ENCODE assay signal across 8 cellular contexts in the genomic region with DNA sequence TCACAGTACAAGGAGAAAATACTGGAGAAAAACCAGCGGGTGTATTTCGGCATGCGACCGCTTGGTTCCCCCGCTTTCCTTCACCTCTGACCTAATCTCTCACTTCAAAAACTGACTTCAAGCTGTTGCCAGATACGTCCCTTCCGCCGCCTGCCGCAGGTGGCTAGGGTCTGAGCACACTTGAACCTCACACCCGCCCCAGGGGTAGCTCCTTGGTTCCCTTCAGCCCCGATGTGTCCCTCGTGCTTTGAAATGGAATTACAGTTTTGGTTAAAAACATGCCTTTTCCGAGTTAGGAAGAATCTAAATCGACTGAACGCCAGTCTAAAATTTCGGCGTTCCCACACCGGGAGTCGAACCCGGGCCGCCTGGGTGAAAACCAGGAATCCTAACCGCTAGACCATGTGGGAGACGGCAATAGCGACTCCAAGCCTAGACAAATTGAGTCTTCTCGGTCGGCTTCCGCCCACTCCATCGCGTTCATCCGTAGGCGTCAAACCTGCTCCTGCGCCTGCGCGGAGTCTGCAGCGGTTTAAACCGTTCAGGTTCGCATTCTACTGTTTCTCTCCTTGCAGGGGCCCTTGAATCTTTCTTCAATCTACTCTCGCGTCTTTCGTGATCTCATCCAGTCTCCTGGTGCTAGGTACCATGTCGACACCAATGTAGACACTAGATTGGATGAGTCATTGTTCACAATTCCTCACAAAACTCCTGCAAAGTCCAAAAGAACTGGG.
DNase-seq lines count a peak whose midpoint lies in the region; ATAC-seq and TF ChIP-seq lines count a peak whose summit lies in the region.

No MANE protein-coding gene starts in this region.

- H3K27me3 Mint-ChIP-seq in naive B cell: no peaks in the 10 kb centered on the region

- H3K4me3 Mint-ChIP-seq in naive B cell: no peak overlapping the region

- peak overlapping the region; percentile 59 for H3K4me3 ChIP-seq in fibroblast of mammary gland (ENCODE audit: control insufficient read depth, low read depth, low read length)

- ATAC-seq in GM21786 (IDR thresholded peaks at IDR 0.05; ENCODE audit: unreplicated experiment) (peak; percentile 76), naive B cell (ENCODE audit: low read depth in 2 of 2) (peak; percentile 79 to 83)

- no peaks in the 10 kb centered on the region for H3K9me3 ChIP-seq in KOPT-K1 (ENCODE audit: insufficient read depth, low read length, poor library complexity, severe bottlenecking)

- peak overlapping the region; percentile 72 for H3K27ac ChIP-seq in KOPT-K1 (ENCODE audit: low read depth, low read length, poor library complexity, severe bottlenecking)

- H3K4me1 Mint-ChIP-seq in naive B cell: no peaks in the 10 kb centered on the region

- H3K27ac Mint-ChIP-seq in naive B cell: no peak overlapping the region

- H3K36me3 ChIP-seq in KOPT-K1 (ENCODE audit: insufficient read depth, low read length): no peaks in the 10 kb centered on the region

- TF ChIP-seq CTCF in fibroblast of mammary gland (conservative IDR thresholded peaks at IDR 0.05; ENCODE audit: control insufficient read depth, insufficient read depth, low read depth, low read length): peak; percentile 42

- H3K36me3 Mint-ChIP-seq in naive B cell: no peaks in the 10 kb centered on the region

- no peaks in the 10 kb centered on the region for H3K9me3 Mint-ChIP-seq in naive B cell

- peak; percentile 94 for DNase-seq in DMS79 treated with DMSO at 0.1 percent for 48 hours (lab: John Stamatoyannopoulos, UW)
- DNase-seq in RKO (ENCODE audit: low spot score): peak; percentile 98
- DNase-seq in activated T-helper 1 cell treated with anti-CD3 and anti-CD28 coated beads, Interleukin-2, amount 50 U/mL, for 16 hours (ENCODE audit: low read depth in 1 of 2, low spot score in 1 of 2): peak; percentile 93 to 97
- DNase-seq in fibroblast of mammary gland (ENCODE audit: low read depth): peak; percentile 97
- DNase-seq in naive B cell: peak; percentile 95
- peak; percentile 84 to 87 for DNase-seq in stimulated activated CD8-positive, alpha-beta memory T cell treated with anti-CD3 and anti-CD28 coated beads, Interleukin-7, amount 100 ng/mL, for 48 hours (ENCODE audit: extremely low read depth in 1 of 2, low read depth in 1 of 2)

Comparison
In these comparisons a context has a peak if more than half of its experiments do, and no peak if none do; other contexts are left out.
1. Peak in every context shown above with its lines: DNase-seq, ATAC-seq, H3K4me3 ChIP-seq and H3K27ac ChIP-seq.